1 cellular context compared by ENCODE assay signal in genomic region chr4:92522371-92522770, GRCh38.
TF ChIP-seq lines count a peak whose summit lies in the region.

No MANE protein-coding gene starts in this region.

TF ChIP-seq in GM23338, 12 proteins besides CTCF, POLR2A, EP300 and RAD21:
- no peak for TF ChIP-seq ZNF462 (CRISPR knock-in tag; IDR thresholded peaks at IDR 0.05)
- TF ChIP-seq, protein P1, sequence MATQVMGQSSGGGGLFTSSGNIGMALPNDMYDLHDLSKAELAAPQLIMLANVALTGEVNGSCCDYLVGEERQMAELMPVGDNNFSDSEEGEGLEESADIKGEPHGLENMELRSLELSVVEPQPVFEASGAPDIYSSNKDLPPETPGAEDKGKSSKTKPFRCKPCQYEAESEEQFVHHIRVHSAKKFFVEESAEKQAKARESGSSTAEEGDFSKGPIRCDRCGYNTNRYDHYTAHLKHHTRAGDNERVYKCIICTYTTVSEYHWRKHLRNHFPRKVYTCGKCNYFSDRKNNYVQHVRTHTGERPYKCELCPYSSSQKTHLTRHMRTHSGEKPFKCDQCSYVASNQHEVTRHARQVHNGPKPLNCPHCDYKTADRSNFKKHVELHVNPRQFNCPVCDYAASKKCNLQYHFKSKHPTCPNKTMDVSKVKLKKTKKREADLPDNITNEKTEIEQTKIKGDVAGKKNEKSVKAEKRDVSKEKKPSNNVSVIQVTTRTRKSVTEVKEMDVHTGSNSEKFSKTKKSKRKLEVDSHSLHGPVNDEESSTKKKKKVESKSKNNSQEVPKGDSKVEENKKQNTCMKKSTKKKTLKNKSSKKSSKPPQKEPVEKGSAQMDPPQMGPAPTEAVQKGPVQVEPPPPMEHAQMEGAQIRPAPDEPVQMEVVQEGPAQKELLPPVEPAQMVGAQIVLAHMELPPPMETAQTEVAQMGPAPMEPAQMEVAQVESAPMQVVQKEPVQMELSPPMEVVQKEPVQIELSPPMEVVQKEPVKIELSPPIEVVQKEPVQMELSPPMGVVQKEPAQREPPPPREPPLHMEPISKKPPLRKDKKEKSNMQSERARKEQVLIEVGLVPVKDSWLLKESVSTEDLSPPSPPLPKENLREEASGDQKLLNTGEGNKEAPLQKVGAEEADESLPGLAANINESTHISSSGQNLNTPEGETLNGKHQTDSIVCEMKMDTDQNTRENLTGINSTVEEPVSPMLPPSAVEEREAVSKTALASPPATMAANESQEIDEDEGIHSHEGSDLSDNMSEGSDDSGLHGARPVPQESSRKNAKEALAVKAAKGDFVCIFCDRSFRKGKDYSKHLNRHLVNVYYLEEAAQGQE (IDR thresholded peaks at IDR 0.05; ENCODE audit: unreplicated experiment) = no peak
- no peak for TF ChIP-seq EZH2phosphoT487 (IDR thresholded peaks at IDR 0.05; ENCODE audit: unreplicated experiment)
- TF ChIP-seq ZNF114 (CRISPR knock-in tag; IDR thresholded peaks at IDR 0.05) = no peak
- TF ChIP-seq ETS1 (IDR thresholded peaks at IDR 0.05) = no peak
- TF ChIP-seq CREB1 (CRISPR knock-in tag; IDR thresholded peaks at IDR 0.05; ENCODE audit: low read depth) = no peak
- no peak for TF ChIP-seq POLR2AphosphoS5 (IDR thresholded peaks at IDR 0.05; ENCODE audit: low read depth)
- TF ChIP-seq NANOG (IDR thresholded peaks at IDR 0.05; ENCODE audit: borderline replicate concordance) = no peak
